In the genomic region with DNA sequence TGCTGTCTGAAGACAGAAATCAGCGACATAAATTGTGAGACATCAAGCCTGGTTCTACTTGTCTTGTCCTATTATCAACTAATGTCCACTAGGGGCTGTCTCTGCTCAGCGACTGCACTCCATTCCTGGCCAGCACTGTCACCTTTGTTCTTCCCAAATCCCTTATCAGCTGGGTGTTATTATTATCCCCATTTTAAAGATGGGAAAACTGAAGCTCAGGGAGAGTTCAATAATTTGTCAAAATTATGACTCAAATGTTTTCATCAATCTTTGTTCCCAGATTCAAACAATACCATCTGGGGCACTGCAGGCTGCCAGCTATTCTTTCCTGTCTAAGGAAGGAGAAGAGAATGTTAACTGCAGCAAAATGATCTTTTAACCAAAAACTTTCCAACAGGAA, we compare ENCODE assay signal across 8 cellular contexts.
A peak's percentile ranks its signal among the peaks of the same experiment; 100 is the strongest.
DNase-seq lines count a peak whose midpoint lies in the region; ATAC-seq, FAIRE-seq and TF ChIP-seq lines count a peak whose summit lies in the region.

No MANE protein-coding gene starts in this region.

- H3K9me3 ChIP-seq in BE2C: no peaks in the 10 kb centered on the region

- no peak overlapping the region for H3K4me3 ChIP-seq in BE2C (ENCODE audit: low read depth, low read length)
- H3K4me3 ChIP-seq in kidney epithelial cell (ENCODE audit: low read depth, low read length): no peak overlapping the region

- H3K27me3 ChIP-seq in BE2C (no peaks in the 10 kb centered on the region), kidney epithelial cell (ENCODE audit: control insufficient read depth, insufficient read depth, low read length) (no peaks in the 10 kb centered on the region)

- ATAC-seq in HG03571 (IDR thresholded peaks at IDR 0.05; ENCODE audit: unreplicated experiment) (no peak), GM21367 (IDR thresholded peaks at IDR 0.05; ENCODE audit: unreplicated experiment) (no peak), GM18867 (IDR thresholded peaks at IDR 0.05; ENCODE audit: unreplicated experiment) (no peak)

- H3K36me3 ChIP-seq in BE2C (no peaks in the 10 kb centered on the region), kidney epithelial cell (ENCODE audit: control insufficient read depth, insufficient read depth, low read length) (no peaks in the 10 kb centered on the region)

- peak; percentile 14 for FAIRE-seq in GM12892 (lab: Jason Lieb, UNC)

- no peaks in the 10 kb centered on the region; the same call in 1 of the 2 replicates for H3K4me1 ChIP-seq in BE2C

- TF ChIP-seq CTCF in BE2C (IDR thresholded peaks at IDR 0.05; ENCODE audit: low read depth, low read length) (peak; percentile 67), kidney epithelial cell (IDR thresholded peaks at IDR 0.05; ENCODE audit: insufficient read depth, low read length, poor library complexity, severe bottlenecking) (peak; percentile 55)

- no peak for TF ChIP-seq POLR2A in GM12892 (IDR thresholded peaks at IDR 0.05; ENCODE audit: low read depth, low read length)

- DNase-seq in BE2C: no peak
- DNase-seq in GM12892 (ENCODE audit: insufficient read length): no peak
- peak; percentile 9 for DNase-seq in RPMI8226
- DNase-seq in kidney epithelial cell (ENCODE audit: low read depth): no peak
- no peak for DNase-seq in GM19238 (ENCODE audit: insufficient read length, low spot score)
